Comparison of ENCODE assay signal across 12 cellular contexts in genomic region chr2:98488252-98488651, GRCh38. TPM values are rescaled to one million over a fixed set of nuclear protein-coding genes. Genes with fewer than 3 reads are reported as not detected.
DNase-seq lines count a peak whose midpoint lies in the region; ATAC-seq, FAIRE-seq and TF ChIP-seq lines count a peak whose summit lies in the region.
"Had no signal": no experiment of that assay in that cellular context is flagged by ENCODE, and none has a peak within 500 bp of the region (broad histone marks: within the 10 kb centered on the region; RNA-seq: fewer than 3 reads in every experiment).

No MANE protein-coding gene starts in this region.

- H3K36me3 ChIP-seq in GM23338 (ENCODE audit: insufficient read depth) (no peaks in the 10 kb centered on the region), SK-N-SH (replicated peaks in 1 of 2; ENCODE audit: control insufficient read depth in 1 of 2, insufficient read depth in 2 of 2, low read length in 1 of 2) (no peaks in the 10 kb centered on the region)
- H3K36me3 ChIP-seq: Peyer's patch had no signal

- no peaks in the 10 kb centered on the region for H3K27me3 Mint-ChIP-seq in CD4-positive, alpha-beta T cell
- H3K27me3 Mint-ChIP-seq in mesothelial cell of epicardium (ENCODE audit: low read depth), result no peaks in the 10 kb centered on the region
- peaks cover 6% of the 10 kb centered on the region for H3K27me3 Mint-ChIP-seq in GM23338 (ENCODE audit: insufficient read depth, low read depth, poor library complexity)

- no peak overlapping the region for H3K9ac ChIP-seq in SK-N-SH

- CTCF ChIA-PET in A549 (lab: Yijun Ruan, JAX) (interaction anchor here (0.6 to 1.7 kb wide), 10 partner anchors 9 to 897 kb away, joined by 3 to 4 read pairs (median 3); no protein-coding TSS in a partner anchor), SK-N-SH (lab: Yijun Ruan, JAX) (interaction anchor here (0.8 to 1.9 kb wide), 15 partner anchors 9 to 113 kb away, joined by 3 to 11 read pairs (median 3); no protein-coding TSS in a partner anchor)
- CTCF ChIA-PET in CD4-positive, alpha-beta T cell (lab: Charles Lee), result interaction anchor here (0.6 to 2.1 kb wide), 17 partner anchors 9 to 775 kb away, joined by 3 to 27 read pairs (median 3); no protein-coding TSS in a partner anchor

- no peaks in the 10 kb centered on the region for H3K9me2 ChIP-seq in GM23338 (ENCODE audit: insufficient read depth)
- H3K9me2 ChIP-seq in SK-N-SH, result no peaks in the 10 kb centered on the region

- FAIRE-seq in A549 (lab: Jason Lieb, UNC), result no peak

- peak overlapping the region; percentile 57 for H3K27ac Mint-ChIP-seq in CD4-positive, alpha-beta T cell
- H3K27ac Mint-ChIP-seq in mesothelial cell of epicardium (no peak overlapping the region), GM23338 (no peak overlapping the region)

- H3K27ac ChIP-seq in A549 (no peak overlapping the region), VCaP (no peak overlapping the region; the same call in 1 of the 2 replicates), GM23338 (ENCODE audit: low read depth) (no peak overlapping the region), SK-N-SH (ENCODE audit: low read depth in 2 of 2, low read length in 1 of 2) (no peak overlapping the region)
- no peak overlapping the region for H3K27ac ChIP-seq in CD4-positive, alpha-beta T cell (ENCODE audit: low read depth, low read length)

- TF ChIP-seq EP300 in A549 (IDR thresholded peaks at IDR 0.05) (no peak), SK-N-SH (IDR thresholded peaks at IDR 0.05; ENCODE audit: borderline replicate concordance in 1 of 2, low read depth in 1 of 2, low read length in 1 of 2) (no peak)

- H3K9me3 ChIP-seq in A549 (no peaks in the 10 kb centered on the region), SK-N-SH (no peaks in the 10 kb centered on the region)
- no peaks in the 10 kb centered on the region for H3K9me3 ChIP-seq in CD4-positive, alpha-beta T cell (ENCODE audit: control insufficient read depth, low read length)
- H3K9me3 ChIP-seq: Peyer's patch had no signal

- H3K9me3 Mint-ChIP-seq in CD4-positive, alpha-beta T cell, result no peaks in the 10 kb centered on the region
- H3K9me3 Mint-ChIP-seq in mesothelial cell of epicardium, result no peaks in the 10 kb centered on the region
- H3K9me3 Mint-ChIP-seq in GM23338, result no peaks in the 10 kb centered on the region

- H3K79me2 ChIP-seq in GM23338 (replicated peaks; ENCODE audit: insufficient read depth), result peaks cover 86% of the 10 kb centered on the region
- H3K79me2 ChIP-seq in SK-N-SH (ENCODE audit: insufficient read depth), result peaks cover 16% of the 10 kb centered on the region; the same call in 1 of the 2 replicates

- ATAC-seq in A549 (no peak), GM23338 (no peak), HG02642 (IDR thresholded peaks at IDR 0.05; ENCODE audit: poor library complexity, unreplicated experiment) (no peak), HG03159 (IDR thresholded peaks at IDR 0.05; ENCODE audit: unreplicated experiment) (no peak)
- no peak for ATAC-seq in CD4-positive, alpha-beta T cell (ENCODE audit: poor library complexity)

- POLR2A ChIA-PET in A549 (lab: Yijun Ruan, JAX) (no interaction called here), SK-N-SH (lab: Yijun Ruan, JAX) (no interaction called here)
- POLR2A ChIA-PET in CD4-positive, alpha-beta T cell (lab: Charles Lee), result interaction anchor here (0.8 to 2.0 kb wide), 6 partner anchors 12 to 42 kb away, joined by 3 to 20 read pairs (median 3); no protein-coding TSS in a partner anchor

- H3K4me1 ChIP-seq in A549, result peaks cover 8% of the 10 kb centered on the region
- peaks cover 32% of the 10 kb centered on the region for H3K4me1 ChIP-seq in GM23338 (ENCODE audit: insufficient read depth)
- H3K4me1 ChIP-seq in SK-N-SH (ENCODE audit: control insufficient read depth in 1 of 2, insufficient read depth in 2 of 2, low read depth in 1 of 2, low read length in 1 of 2), result peaks cover 0 to 7% of the 10 kb centered on the region in 2 experiments; a peak in 1 of 4 replicates

- H3F3A ChIP-seq in GM23338 (replicated peaks; ENCODE audit: low read depth) (no peaks in the 10 kb centered on the region), SK-N-SH (replicated peaks; ENCODE audit: insufficient read depth) (no peaks in the 10 kb centered on the region)

- H2AFZ ChIP-seq in GM23338 (no peak overlapping the region), SK-N-SH (ENCODE audit: low read depth) (no peak overlapping the region)

- TF ChIP-seq CTCF in A549 (IDR thresholded peaks at IDR 0.05) (0 out of 3 replicates have a peak, but pooled peaks have one; percentile 9), VCaP (conservative IDR thresholded peaks at IDR 0.05) (peak; percentile 21; the same call in 1 of the 2 replicates), mesothelial cell of epicardium (IDR thresholded peaks at IDR 0.05; ENCODE audit: unreplicated experiment) (peak; percentile 10), GM23338 (conservative IDR thresholded peaks at IDR 0.05; ENCODE audit: low read depth in 2 of 2) (no peak; a peak in 1 of 4 replicates), SK-N-SH (IDR thresholded peaks at IDR 0.05) (no peak)
- no peak for TF ChIP-seq CTCF in CD4-positive, alpha-beta T cell (IDR thresholded peaks at IDR 0.05)

- H3K4me3 Mint-ChIP-seq in CD4-positive, alpha-beta T cell, result peak overlapping the region; percentile 54
- H3K4me3 Mint-ChIP-seq in mesothelial cell of epicardium, result no peak overlapping the region
- H3K4me3 Mint-ChIP-seq in GM23338, result no peak overlapping the region

- H3K4me3 ChIP-seq in A549, result no peak overlapping the region
- H3K4me3 ChIP-seq in GM23338, result no peak overlapping the region
- H3K4me3 ChIP-seq in SK-N-SH (ENCODE audit: low read depth in 2 of 2, low read length in 1 of 2), result no peak overlapping the region
- H3K4me3 ChIP-seq: Peyer's patch had no signal

- TF ChIP-seq RAD21 in A549 (conservative IDR thresholded peaks at IDR 0.05 in 1 of 2, IDR thresholded peaks at IDR 0.05 in 1 of 2), result no peak
- TF ChIP-seq RAD21 in SK-N-SH (IDR thresholded peaks at IDR 0.05; ENCODE audit: low read length), result no peak

- H4K20me1 ChIP-seq in GM23338 (replicated peaks; ENCODE audit: insufficient read depth) (peaks cover 30% of the 10 kb centered on the region; the same call in 1 of the 2 replicates), SK-N-SH (ENCODE audit: insufficient read depth) (peaks cover 25% of the 10 kb centered on the region; the same call in 1 of the 2 replicates)

- no peak for DNase-seq in A549 (ENCODE audit: low read depth in 1 of 2, low spot score in 1 of 2)
- peak in 1 of 10 experiments; percentile 12 for DNase-seq in CD4-positive, alpha-beta T cell
- no peak for DNase-seq in mesothelial cell of epicardium (ENCODE audit: low spot score in 2 of 2, unreplicated experiment in 2 of 2)
- no peak for DNase-seq in GM23338 (ENCODE audit: low spot score)
- no peak for DNase-seq in SK-N-SH
- DNase-seq: anterior cingulate cortex; cortex of kidney; stimulated activated CD4-positive, alpha-beta T cell treated with anti-CD3 and anti-CD28 coated beads, Interleukin-12 subunit alpha, Interleukin-12 subunit beta, amount 100 ng/mL, for 4 hours had no signal

- 91% methylated on average over 4 of the region's 4 CpGs for WGBS in A549 (ENCODE audit: missing lambda C conversion rate)
- WGBS in SK-N-SH (ENCODE audit: low lambda C conversion rate), result 95% methylated on average over 4 of the region's 4 CpGs

- no peak for TF ChIP-seq POLR2A in A549 (IDR thresholded peaks at IDR 0.05; ENCODE audit: low read length)

- H3K27me3 ChIP-seq in CD4-positive, alpha-beta T cell (ENCODE audit: control insufficient read depth, insufficient read depth, low read length), result no peaks in the 10 kb centered on the region
- no peaks in the 10 kb centered on the region for H3K27me3 ChIP-seq in GM23338 (ENCODE audit: insufficient read depth)
- H3K27me3 ChIP-seq in SK-N-SH (ENCODE audit: insufficient read depth), result no peaks in the 10 kb centered on the region
- H3K27me3 ChIP-seq: Peyer's patch had no signal

- H3K36me3 Mint-ChIP-seq in CD4-positive, alpha-beta T cell (ENCODE audit: low read depth), result peaks cover 37% of the 10 kb centered on the region
- no peaks in the 10 kb centered on the region for H3K36me3 Mint-ChIP-seq in mesothelial cell of epicardium
- H3K36me3 Mint-ChIP-seq in GM23338 (ENCODE audit: low read depth), result peaks cover 3% of the 10 kb centered on the region; the same call in 1 of the 3 replicates

- intact Hi-C loops in CD4-positive, alpha-beta T cell (cut with DNase I, micrococcal nuclease), result loop anchor here (2.0 kb wide), 3 partner anchors 13 to 75 kb away; no protein-coding TSS in a partner anchor

- no peak overlapping the region for H3K4me2 ChIP-seq in A549
- H3K4me2 ChIP-seq in GM23338, result no peak overlapping the region
- no peak overlapping the region for H3K4me2 ChIP-seq in SK-N-SH

- peaks cover 99% of the 10 kb centered on the region for H3K4me1 Mint-ChIP-seq in CD4-positive, alpha-beta T cell (ENCODE audit: low read depth)
- peaks cover 25% of the 10 kb centered on the region for H3K4me1 Mint-ChIP-seq in mesothelial cell of epicardium
- H3K4me1 Mint-ChIP-seq in GM23338, result peaks cover 55% of the 10 kb centered on the region

TF ChIP-seq in A549, 52 proteins besides CTCF, POLR2A, EP300 and RAD21 (continues in another document):
- TF ChIP-seq JUNB (IDR thresholded peaks at IDR 0.05) (no peak), FOXS1 (CRISPR knock-in tag; IDR thresholded peaks at IDR 0.05) (no peak), SREBF2 (IDR thresholded peaks at IDR 0.05) (no peak), FOSL2 (IDR thresholded peaks at IDR 0.05) (no peak), FOSL2 (CRISPR knock-in tag; IDR thresholded peaks at IDR 0.05) (no peak)

TF ChIP-seq in GM23338, 12 proteins besides CTCF, POLR2A, EP300 and RAD21 (continues in another document):
- TF ChIP-seq STAT1 (IDR thresholded peaks at IDR 0.05; ENCODE audit: unreplicated experiment), result no peak
- TF ChIP-seq EZH2 (IDR thresholded peaks at IDR 0.05; ENCODE audit: low read depth, unreplicated experiment), result no peak

RNA-seq across cellular contexts. Expression of gene INPP4A, which starts 43.6 kb away (rescaled TPM):
- polyA plus RNA-seq in A549 (2011; rRNA removed) (16.0 and 20.2 TPM in 2 replicates), A549 (2017; fragmentation: RNase III; extraction: RNeasy Plus Mini Kit Qiagen cat#74134 plus additional on column Dnase treatment) (8.8 to 9.6 TPM (median 9.4 TPM) in 3 replicates), GM23338 (2016; fragmentation: Nextera tagmentation; extraction: Ambion mirVana) (6.5 and 8.5 TPM in 2 replicates), SK-N-SH (2012; rRNA removed) (15.0 and 18.3 TPM in 2 replicates)
- polyA plus RNA-seq in A549 (2012; cell fraction: cytosol; rRNA removed), result 16.9 and 20.4 TPM in 2 replicates
- 26.4 and 30.0 TPM in 2 replicates for polyA plus RNA-seq in A549 (2012; cell fraction: nucleus; rRNA removed)
- polyA minus RNA-seq in A549 (2011; rRNA and poly(A)+ RNA removed), result 62.4 and 71.9 TPM in 2 replicates
- total RNA-seq in CD4-positive, alpha-beta T cell, result 10 to 100 TPM; 86.4 to 89.2 TPM
- 37.3 to 40.7 TPM (median 37.3 TPM) in 3 replicates for total RNA-seq in mesothelial cell of epicardium
- 36.9 and 42.3 TPM in 2 replicates for total RNA-seq in GM23338 (2014; rRNA removed; shearing (Covaris generic))
- polyA plus RNA-seq in SK-N-SH (2012; cell fraction: cytosol; rRNA removed), result 7.8 and 12.0 TPM in 2 replicates
- 31.3 and 31.4 TPM in 2 replicates for polyA plus RNA-seq in SK-N-SH (2012; cell fraction: nucleus; rRNA removed)

Comparison
In these comparisons a context has a peak if more than half of its experiments do, and no peak if none do; other contexts are left out.
1. CTCF ChIP-seq: peak in A549 (single experiment), VCaP (single experiment) and mesothelial cell of epicardium (single experiment); none in CD4-positive, alpha-beta T cell (single experiment), GM23338 (0 of 2) and SK-N-SH (single experiment).
2. Of the 12 proteins assayed by ChIP-seq in both A549 and SK-N-SH: peak only in A549: CTCF; only in SK-N-SH: none; in both: none; in neither: 11.